21 cellular contexts compared by ENCODE assay signal in genomic region chr12:115886666-115887065, GRCh38.
A peak's percentile ranks its signal among the peaks of the same experiment; 100 is the strongest.
DNase-seq lines count a peak whose midpoint lies in the region; ATAC-seq and TF ChIP-seq lines count a peak whose summit lies in the region.
"Had no signal": no experiment of that assay in that cellular context is flagged by ENCODE, and none has a peak within 500 bp of the region (broad histone marks: within the 10 kb centered on the region; RNA-seq: fewer than 3 reads in every experiment).

No MANE protein-coding gene starts in this region.

- no peak for TF ChIP-seq CTCF in osteoblast (IDR thresholded peaks at IDR 0.05; ENCODE audit: extremely low read depth, low read depth, low read length)
- TF ChIP-seq CTCF in dorsolateral prefrontal cortex (IDR thresholded peaks at IDR 0.05 in 54 of 56, conservative IDR thresholded peaks at IDR 0.05 in 2 of 56; ENCODE audit: low read depth in 1 of 56, partially characterized antibody in 56 of 56): no peak

- H3K36me3 ChIP-seq in osteoblast (ENCODE audit: insufficient read depth, low read length): no peaks in the 10 kb centered on the region
- H3K36me3 ChIP-seq: BE2C; BLaER1 treated with 17β-estradiol and CSF1 and Interleukin-3, amounts not matched to agents 10 nM and 100 nM had no signal

- no peaks in the 10 kb centered on the region for H3K79me2 ChIP-seq in osteoblast (ENCODE audit: insufficient read depth, low read length)

- H3K4me3 ChIP-seq in osteoblast (ENCODE audit: insufficient read depth, low read length) (no peak overlapping the region), dorsolateral prefrontal cortex (no peak overlapping the region)
- H3K4me3 ChIP-seq: A549; BLaER1 treated with 17β-estradiol and CSF1 and Interleukin-3, amounts not matched to agents 10 nM and 100 nM; GM23248 had no signal

- ATAC-seq in GM19395 (IDR thresholded peaks at IDR 0.05; ENCODE audit: unreplicated experiment): no peak
- ATAC-seq: A549 had no signal

- H3K27ac ChIP-seq in osteoblast (ENCODE audit: low read depth, low read length): no peak overlapping the region
- H3K27ac ChIP-seq in dorsolateral prefrontal cortex: no peak overlapping the region
- H3K27ac ChIP-seq: 22Rv1; A549; BLaER1 treated with 17β-estradiol and CSF1 and Interleukin-3, amounts not matched to agents 10 nM and 100 nM; GM23248 had no signal

- H2AFZ ChIP-seq in osteoblast (ENCODE audit: low read length): no peak overlapping the region
- H2AFZ ChIP-seq: GM23248 had no signal

- H4K20me1 ChIP-seq in osteoblast (ENCODE audit: insufficient read depth, low read length): no peaks in the 10 kb centered on the region
- H4K20me1 ChIP-seq: BLaER1 treated with 17β-estradiol and CSF1 and Interleukin-3, amounts not matched to agents 10 nM and 100 nM had no signal

- H3K4me1 ChIP-seq in osteoblast (ENCODE audit: insufficient read depth, low read length): no peaks in the 10 kb centered on the region
- H3K4me1 ChIP-seq: A549; BE2C; BLaER1 treated with 17β-estradiol and CSF1 and Interleukin-3, amounts not matched to agents 10 nM and 100 nM had no signal

- H3K27me3 ChIP-seq in osteoblast (ENCODE audit: insufficient read depth, low read length) (no peaks in the 10 kb centered on the region), dorsolateral prefrontal cortex (peaks cover 0 to 18% (median 0%) of the 10 kb centered on the region in 45 donors)
- H3K27me3 ChIP-seq: BLaER1 treated with 17β-estradiol and CSF1 and Interleukin-3, amounts not matched to agents 10 nM and 100 nM had no signal

- H3K4me2 ChIP-seq in osteoblast (ENCODE audit: insufficient read depth, low read length): no peak overlapping the region
- H3K4me2 ChIP-seq: A549; BLaER1 treated with 17β-estradiol and CSF1 and Interleukin-3, amounts not matched to agents 10 nM and 100 nM had no signal

- DNase-seq in NCI-H748 (lab: John Stamatoyannopoulos, UW; ENCODE audit: unreplicated experiment): peak; percentile 58
- no peak for DNase-seq in NCI-H748 treated with DMSO at 0.1 percent for 48 hours (lab: John Stamatoyannopoulos, UW)
- DNase-seq in DMS79 treated with DMSO at 0.1 percent for 48 hours (lab: John Stamatoyannopoulos, UW): peak; percentile 87
- peak; percentile 56 for DNase-seq in LoVo (ENCODE audit: low spot score)
- DNase-seq in osteoblast (ENCODE audit: insufficient read length, low spot score, missing footprints): peak; percentile 42
- no peak for DNase-seq in dorsolateral prefrontal cortex
- DNase-seq in C1 segment of cervical spinal cord (lab: John Stamatoyannopoulos, UW): no peak
- DNase-seq: ACHN; AML-193; BE2C; Calu3; CD4-positive, alpha-beta memory T cell; COR-L47; GF-D8; GM23248; H7; HCEC 1CT had no signal

- intact Hi-C loops in dorsolateral prefrontal cortex (cut with DNase I): no loop called here

- no peaks in the 10 kb centered on the region for H3K9me3 ChIP-seq in osteoblast (ENCODE audit: low read depth, low read length)
- H3K9me3 ChIP-seq: BE2C; BLaER1 treated with 17β-estradiol and CSF1 and Interleukin-3, amounts not matched to agents 10 nM and 100 nM had no signal

Comparison
In these comparisons a context has a peak if more than half of its experiments do, and no peak if none do; other contexts are left out.
1. DNase-seq: peak in NCI-H748 (single experiment), DMS79 treated with DMSO at 0.1 percent for 48 hours (single experiment), LoVo (single experiment) and osteoblast (single experiment); none in NCI-H748 treated with DMSO at 0.1 percent for 48 hours (single experiment), dorsolateral prefrontal cortex (0 of 10) and C1 segment of cervical spinal cord (0 of 14).